ENCODE assay signal across 8 cellular contexts in genomic region chr18:36688020-36688965, GRCh38.
DNase-seq lines count a peak whose midpoint lies in the region; ATAC-seq lines count a peak whose summit lies in the region.

No MANE protein-coding gene starts in this region.

- no peaks in the 10 kb centered on the region for H3K27me3 ChIP-seq in MG63

- no peaks in the 10 kb centered on the region for H3K9me3 ChIP-seq in MG63

- H3K36me3 ChIP-seq in MG63 = no peaks in the 10 kb centered on the region

- H3K4me3 ChIP-seq in MG63 = no peak overlapping the region

- ATAC-seq in GM21367 (IDR thresholded peaks at IDR 0.05; ENCODE audit: unreplicated experiment) (peak; percentile 71), HG03025 (IDR thresholded peaks at IDR 0.05; ENCODE audit: low FRiP score, unreplicated experiment) (no peak)

- peak; percentile 65 for DNase-seq in DMS153 treated with DMSO at 0.1 percent for 48 hours (lab: John Stamatoyannopoulos, UW; ENCODE audit: unreplicated experiment)
- peak; percentile 34 for DNase-seq in MG63
- DNase-seq in SKM-1 treated with dmso at 0.1 percent for 144 hours (lab: John Stamatoyannopoulos, UW; ENCODE audit: unreplicated experiment) = peak; percentile 38
- DNase-seq in central memory CD4-positive, alpha-beta T cell = peak; percentile 18
- peak; percentile 30 for DNase-seq in kidney glomerular epithelial cell (lab: John Stamatoyannopoulos, UW)
- peak; percentile 44 for DNase-seq in stimulated activated CD4-positive, alpha-beta T cell treated with anti-CD3 and anti-CD28 coated beads, Interleukin-4, amount 100 ng/mL, for 24 hours
